In the genomic region with DNA sequence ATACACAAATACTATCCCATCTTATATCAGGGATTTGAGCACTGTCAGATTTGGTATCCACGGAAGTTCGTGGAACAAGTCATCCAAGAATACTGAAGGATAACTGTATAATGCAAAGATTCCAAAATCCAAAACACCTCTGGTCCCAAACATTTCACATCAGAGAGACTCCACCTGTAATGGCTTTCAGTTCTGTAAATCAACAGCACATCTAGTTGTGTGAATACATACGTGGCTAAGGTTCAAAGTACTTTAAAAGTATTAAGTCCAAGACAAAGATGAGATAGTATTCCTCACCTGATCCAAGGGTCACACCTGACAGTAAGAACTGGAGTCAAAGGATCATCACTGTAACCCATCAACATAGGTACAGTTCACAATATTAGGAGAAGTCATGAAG, we compare ENCODE assay signal across 1 cellular context.
TF ChIP-seq lines count a peak whose summit lies in the region.

No MANE protein-coding gene starts in this region.

TF ChIP-seq in GM12878, 131 proteins besides CTCF, POLR2A, EP300 and RAD21:
- TF ChIP-seq SPI1 (IDR thresholded peaks at IDR 0.05; ENCODE audit: borderline replicate concordance, insufficient read depth, low read depth, low read length) (peak; percentile 56; the same call in 1 of the 2 replicates), RELB (IDR thresholded peaks at IDR 0.05; ENCODE audit: low read depth) (peak; percentile 53; the same call in 1 of the 2 replicates), POLR2AphosphoS5 (IDR thresholded peaks at IDR 0.05; ENCODE audit: low read length) (no peak), HSF1 (IDR thresholded peaks at IDR 0.05; ENCODE audit: low read depth, low read length) (no peak), KLF5 (IDR thresholded peaks at IDR 0.05; ENCODE audit: partially characterized antibody) (peak; percentile 39), ETV6 (conservative IDR thresholded peaks at IDR 0.05 in 1 of 2, IDR thresholded peaks at IDR 0.05 in 1 of 2; ENCODE audit: borderline replicate concordance in 1 of 2, low read depth in 1 of 2) (no peak), IKZF2 (IDR thresholded peaks at IDR 0.05) (peak; percentile 66 to 82), MTA2 (IDR thresholded peaks at IDR 0.05; ENCODE audit: low read depth) (peak; percentile 24; the same call in 1 of the 2 replicates), DPF2 (IDR thresholded peaks at IDR 0.05) (0 out of 2 replicates have a peak, but pooled peaks have one; percentile 46), IKZF1 (conservative IDR thresholded peaks at IDR 0.05) (peak; percentile 62; the same call in 1 of the 2 replicates)
TF ChIP-seq in GM12878: peak in this region for 7.
